6 cellular contexts compared by ENCODE assay signal in genomic region chrX:76153221-76153620, GRCh38.
"Had no signal": no experiment of that assay in that cellular context is flagged by ENCODE, and none has a peak within 500 bp of the region (broad histone marks: within the 10 kb centered on the region; RNA-seq: fewer than 3 reads in every experiment).

No MANE protein-coding gene starts in this region.

- FAIRE-seq: HTR-8/SVneo had no signal

- H3K27ac ChIP-seq: HL-60, KMS-11 had no signal

- DNase-seq: IMR-90, KBM-7, KG1 had no signal

- H3K9ac ChIP-seq: KMS-11 had no signal

- H3K4me2 ChIP-seq: KMS-11 had no signal
